ENCODE assay signal across 8 cellular contexts in genomic region chr12:7190268-7191055, GRCh38. TPM values are rescaled to one million over a fixed set of nuclear protein-coding genes. Genes with fewer than 3 reads are reported as not detected.
DNase-seq lines count a peak whose midpoint lies in the region; ATAC-seq lines count a peak whose summit lies in the region.

No MANE protein-coding gene starts in this region.

- no peaks in the 10 kb centered on the region for H3K27me3 Mint-ChIP-seq in activated naive CD8-positive, alpha-beta T cell

- intact Hi-C loops in left cardiac atrium (cut with DNase I), result no loop called here

- H3K27ac ChIP-seq in trophoblast cell (ENCODE audit: low read depth, low read length), result no peak overlapping the region

- no peak overlapping the region for H2BK12ac ChIP-seq in trophoblast cell (ENCODE audit: low read length)

- ATAC-seq in left cardiac atrium (peak; percentile 6 to 7), HG02759 (IDR thresholded peaks at IDR 0.05; ENCODE audit: unreplicated experiment) (no peak), GM21367 (IDR thresholded peaks at IDR 0.05; ENCODE audit: unreplicated experiment) (no peak)

- H3K14ac ChIP-seq in trophoblast cell (ENCODE audit: low read length), result no peak overlapping the region

- H3K4ac ChIP-seq in trophoblast cell (ENCODE audit: low read depth, low read length), result no peak overlapping the region

- H2AFZ ChIP-seq in trophoblast cell (ENCODE audit: insufficient read depth, low read length, poor library complexity), result no peak overlapping the region

- no peaks in the 10 kb centered on the region for H3K27me3 ChIP-seq in trophoblast cell (ENCODE audit: insufficient read depth, low read length)

- H3K4me1 ChIP-seq in trophoblast cell (ENCODE audit: control insufficient read depth in 1 of 2, insufficient read depth in 2 of 2, low read length in 2 of 2), result peaks cover 4 to 12% of the 10 kb centered on the region in 2 experiments

- no peaks in the 10 kb centered on the region for H3K9me3 Mint-ChIP-seq in activated naive CD8-positive, alpha-beta T cell (ENCODE audit: low read depth)

- peak overlapping the region; percentile 70 for H4K91ac ChIP-seq in trophoblast cell (ENCODE audit: low read depth, low read length)

- H3K18ac ChIP-seq in trophoblast cell (ENCODE audit: low read length), result peak overlapping the region; percentile 69

- H3K27ac Mint-ChIP-seq in activated naive CD8-positive, alpha-beta T cell, result peak overlapping the region; percentile 81

- H2BK120ac ChIP-seq in trophoblast cell (ENCODE audit: insufficient read depth, low read length, poor library complexity), result no peak overlapping the region

- peak; percentile 41 for DNase-seq in DMS 273 (lab: John Stamatoyannopoulos, UW; ENCODE audit: unreplicated experiment)
- DNase-seq in DMS 273 treated with DMSO at 0.1 percent for 48 hours (lab: John Stamatoyannopoulos, UW), result no peak
- DNase-seq in NCI-H1092 (lab: John Stamatoyannopoulos, UW), result peak; percentile 27
- peak; percentile 48 for DNase-seq in left cardiac atrium
- no peak for DNase-seq in trophoblast cell

- H3K36me3 Mint-ChIP-seq in activated naive CD8-positive, alpha-beta T cell, result peaks cover 9% of the 10 kb centered on the region

- no peak overlapping the region for H4K12ac ChIP-seq in trophoblast cell (ENCODE audit: low read depth, low read length)

- H3K79me1 ChIP-seq in trophoblast cell (ENCODE audit: low read length), result peaks cover 11% of the 10 kb centered on the region

- peak overlapping the region; percentile 88 for H3K4me3 ChIP-seq in trophoblast cell (ENCODE audit: low read depth, low read length)

- no peak overlapping the region for H2AK5ac ChIP-seq in trophoblast cell (ENCODE audit: low read length)

- no peak overlapping the region for H2BK5ac ChIP-seq in trophoblast cell (ENCODE audit: low read depth, low read length, poor library complexity)

- peak overlapping the region; percentile 74 for H3K9ac ChIP-seq in trophoblast cell (ENCODE audit: low read length)

- peak overlapping the region; percentile 93 for H3K4me2 ChIP-seq in trophoblast cell (ENCODE audit: low read length)

- no peak overlapping the region for H3K23ac ChIP-seq in trophoblast cell (ENCODE audit: low read length)

- WGBS in trophoblast cell (ENCODE audit: extremely low coverage, insufficient coverage, insufficient read length), result no CpG with 5 or more reads among the region's 17 CpGs

- peaks cover 2% of the 10 kb centered on the region in 2 experiments for H3K36me3 ChIP-seq in trophoblast cell (ENCODE audit: control insufficient read depth in 1 of 2, insufficient read depth in 2 of 2, low read length in 2 of 2)

- peaks cover 3% of the 10 kb centered on the region for H3K79me2 ChIP-seq in trophoblast cell (ENCODE audit: control insufficient read depth, insufficient read depth, low read length, poor library complexity)

- H4K8ac ChIP-seq in trophoblast cell (ENCODE audit: low read depth, low read length), result no peak overlapping the region

- H3K4me1 Mint-ChIP-seq in activated naive CD8-positive, alpha-beta T cell (ENCODE audit: low read depth), result peaks cover 54% of the 10 kb centered on the region

- H3K4me3 Mint-ChIP-seq in activated naive CD8-positive, alpha-beta T cell, result peak overlapping the region; percentile 90

- H3K9me3 ChIP-seq in trophoblast cell (ENCODE audit: insufficient read depth, low read depth, low read length), result peaks cover 2% of the 10 kb centered on the region

RNA-seq across cellular contexts. Expression of gene PEX5, which starts 1.0 kb away (rescaled TPM):
- total RNA-seq in left cardiac atrium, result 10 to 100 TPM; 31.5 to 33.1 TPM
- polyA plus RNA-seq in trophoblast cell (2013), result 7.2 and 7.9 TPM in 2 replicates

Comparison
In these comparisons a context has a peak if more than half of its experiments do, and no peak if none do; other contexts are left out.
1. DNase-seq: peak in DMS 273 (single experiment), NCI-H1092 (single experiment) and left cardiac atrium (single experiment); none in DMS 273 treated with DMSO at 0.1 percent for 48 hours (single experiment) and trophoblast cell (0 of 2).
2. ATAC-seq: peak in left cardiac atrium (2 of 2); none in HG02759 (single experiment) and GM21367 (single experiment).